Comparison of ENCODE assay signal across 12 cellular contexts in the genomic region with DNA sequence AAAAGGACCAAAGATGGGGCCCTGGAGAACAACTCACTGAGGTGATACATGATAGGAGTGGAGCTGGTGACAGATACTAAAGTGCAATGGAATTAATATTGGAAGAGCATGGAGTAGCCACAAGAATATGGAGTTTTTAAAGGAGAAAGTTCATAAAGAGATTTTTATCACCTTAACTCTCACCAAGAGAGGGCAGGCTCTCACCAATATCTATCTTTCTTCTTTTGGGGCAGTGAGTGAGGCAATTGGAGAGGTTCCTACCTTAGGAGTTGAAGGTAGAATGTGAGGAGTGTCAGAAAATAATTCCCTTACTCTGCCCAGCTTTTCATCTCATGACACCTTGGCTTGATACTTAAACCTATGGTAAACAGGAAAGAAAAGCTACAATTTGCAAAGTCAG.
DNase-seq lines count a peak whose midpoint lies in the region; TF ChIP-seq lines count a peak whose summit lies in the region.
"Had no signal": no experiment of that assay in that cellular context is flagged by ENCODE, and none has a peak within 500 bp of the region (broad histone marks: within the 10 kb centered on the region; RNA-seq: fewer than 3 reads in every experiment).

No MANE protein-coding gene starts in this region.

- H3K9ac ChIP-seq in mammary epithelial cell (ENCODE audit: insufficient read depth, low read length): no peak overlapping the region

- dilution Hi-C loops in mammary epithelial cell (cut with HindIII; ENCODE audit: low sequenced_read_pairs): no loop called here

- TF ChIP-seq CTCF in mammary epithelial cell (conservative IDR thresholded peaks at IDR 0.05 in 1 of 2, IDR thresholded peaks at IDR 0.05 in 1 of 2; ENCODE audit: extremely low read depth in 1 of 2, insufficient read depth in 1 of 2, low read depth in 1 of 2, low read length in 2 of 2) (peak; percentile 40 to 62), retinal pigment epithelial cell (conservative IDR thresholded peaks at IDR 0.05; ENCODE audit: low read depth, low read length) (peak; percentile 44)

- in situ Hi-C loops in mammary epithelial cell (cut with MboI; ENCODE audit: low sequenced_read_pairs in 2 of 2): loop anchor here in 1 of 2 donors (25.0 kb wide), 1 partner anchor 822 kb away; no protein-coding TSS in a partner anchor

- H3K4me3 ChIP-seq in mammary epithelial cell (replicated peaks in 1 of 3; ENCODE audit: insufficient read depth in 1 of 3, low read depth in 2 of 3, low read length in 3 of 3) (no peak overlapping the region), retinal pigment epithelial cell (ENCODE audit: low read length) (no peak overlapping the region)

- no peaks in the 10 kb centered on the region for H3K79me2 ChIP-seq in mammary epithelial cell (ENCODE audit: insufficient read depth, low read length)

- DNase-seq in NCI-H748 (lab: John Stamatoyannopoulos, UW; ENCODE audit: unreplicated experiment): peak; percentile 50
- no peak for DNase-seq in NCI-H748 treated with DMSO at 0.1 percent for 48 hours (lab: John Stamatoyannopoulos, UW)
- DNase-seq in Kasumi-1 (lab: John Stamatoyannopoulos, UW): peak; percentile 35 to 72
- peak; percentile 27 for DNase-seq in mammary epithelial cell
- DNase-seq in retinal pigment epithelial cell (ENCODE audit: low read depth): no peak
- no peak for DNase-seq in putamen (ENCODE audit: low spot score)
- DNase-seq in foreskin melanocyte: no peak
- DNase-seq in cerebellar cortex (ENCODE audit: low spot score): no peak
- DNase-seq: activated naive CD8-positive, alpha-beta T cell treated with anti-CD3 and anti-CD28 coated beads, Interleukin-2, amount 50 U/mL, for 24 hours; CD8-positive, alpha-beta T cell; hypothalamus; nucleus accumbens had no signal

- no peak overlapping the region for H2AFZ ChIP-seq in mammary epithelial cell (ENCODE audit: low read depth, low read length)

- H3K36me3 ChIP-seq in mammary epithelial cell (ENCODE audit: insufficient read depth, low read length): no peaks in the 10 kb centered on the region

- intact Hi-C loops in mammary epithelial cell (cut with micrococcal nuclease): loop anchor here (1.0 to 5.0 kb wide), 6 partner anchors 115 to 1227 kb away; a partner anchor contains a TSS

- BruUV-seq in mammary epithelial cell (replicated peaks; lab: Mats Ljungman, UMichigan): no TSS peak

- CTCF ChIA-PET in mammary epithelial cell (lab: Charles Lee; ENCODE audit: low non-redundant PET): interaction anchor here (0.6 to 0.7 kb wide), 5 partner anchors 9 to 818 kb away, joined by 3 to 11 read pairs (median 6); no protein-coding TSS in a partner anchor

- no peaks in the 10 kb centered on the region for H3K9me3 ChIP-seq in mammary epithelial cell (replicated peaks; ENCODE audit: insufficient read depth, low read length)

- H3K27ac ChIP-seq in mammary epithelial cell (ENCODE audit: insufficient read depth, low read depth, low read length): no peak overlapping the region

- H4K20me1 ChIP-seq in mammary epithelial cell (ENCODE audit: insufficient read depth, low read length): no peaks in the 10 kb centered on the region

- no peaks in the 10 kb centered on the region for H3K4me1 ChIP-seq in mammary epithelial cell (ENCODE audit: insufficient read depth, low read length)

- H3K27me3 ChIP-seq in mammary epithelial cell (ENCODE audit: insufficient read depth, low read length): no peaks in the 10 kb centered on the region

- H3K4me2 ChIP-seq in mammary epithelial cell (ENCODE audit: insufficient read depth, low read depth, low read length): no peak overlapping the region

Comparison
In these comparisons a context has a peak if more than half of its experiments do, and no peak if none do; other contexts are left out.
1. DNase-seq: peak in NCI-H748 (single experiment), Kasumi-1 (2 of 2) and mammary epithelial cell (single experiment); none in NCI-H748 treated with DMSO at 0.1 percent for 48 hours (single experiment), retinal pigment epithelial cell (single experiment), putamen (single experiment), foreskin melanocyte (single experiment) and cerebellar cortex (single experiment).